17 cellular contexts compared by ENCODE assay signal in the genomic region with DNA sequence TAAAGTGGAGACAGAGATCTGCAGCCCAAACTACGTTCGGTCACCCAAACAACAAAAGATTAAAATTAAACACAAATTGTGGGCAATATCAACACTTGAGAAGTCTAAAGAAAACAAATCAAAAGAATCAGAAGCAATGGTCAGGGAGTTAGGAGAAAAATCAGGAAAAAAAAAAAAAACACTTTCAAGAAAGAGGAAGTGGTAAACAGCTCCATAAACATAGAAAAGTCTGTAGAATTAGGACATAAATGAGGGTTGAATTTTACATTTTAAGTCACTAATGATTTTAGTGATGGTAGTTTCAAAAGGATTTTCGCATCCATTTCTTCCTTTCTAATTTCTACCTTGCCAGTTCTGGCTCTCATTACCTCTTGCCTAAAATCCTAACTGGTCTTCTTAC. TPM values are rescaled to one million over a fixed set of nuclear protein-coding genes. Genes with fewer than 3 reads are reported as not detected.
A peak's percentile ranks its signal among the peaks of the same experiment; 100 is the strongest.
DNase-seq lines count a peak whose midpoint lies in the region; ATAC-seq and TF ChIP-seq lines count a peak whose summit lies in the region.
"Had no signal": no experiment of that assay in that cellular context is flagged by ENCODE, and none has a peak within 500 bp of the region (broad histone marks: within the 10 kb centered on the region; RNA-seq: fewer than 3 reads in every experiment).

No MANE protein-coding gene starts in this region.

- peaks cover 84% of the 10 kb centered on the region for H3K4me1 Mint-ChIP-seq in activated T-cell treated with anti-CD3 and anti-CD28 coated beads, Interleukin-2, amount 50 U/mL, for 72 hours (ENCODE audit: low read depth)
- H3K4me1 Mint-ChIP-seq in activated T-cell treated with anti-CD3 and anti-CD28 coated beads, Interleukin-2, amount 50 U/mL, for 4 hours (ENCODE audit: low read depth) = peaks cover 81% of the 10 kb centered on the region
- H3K4me1 Mint-ChIP-seq in activated CD8-positive, alpha-beta T cell treated with anti-CD3 and anti-CD28 coated beads for 36 hours (ENCODE audit: low read depth) = peaks cover 75% of the 10 kb centered on the region

- H3K36me3 ChIP-seq in IMR-90 (ENCODE audit: control insufficient read depth, insufficient read depth, low read length) (peaks cover 28% of the 10 kb centered on the region), spleen (peaks cover 0 to 58% (median 6%) of the 10 kb centered on the region in 6 donors)

- in situ Hi-C loops in IMR-90 (cut with MboI; ENCODE audit: low sequenced_read_pairs) = loop anchor here (25.0 kb wide), 1 partner anchor 1637 kb away; no protein-coding TSS in a partner anchor

- BruUV-seq in IMR-90 (replicated peaks; lab: Mats Ljungman, UMichigan) = no TSS peak

- no peak overlapping the region for H3K56ac ChIP-seq in IMR-90 (ENCODE audit: extremely low read depth, insufficient read depth, low read length)

- no CpG with 5 or more reads among the region's 3 CpGs for WGBS in IMR-90 (ENCODE audit: extremely low coverage in 2 of 2, insufficient read length in 1 of 2), 2 experiments
- 70 to 84% (median 82%) methylated on average over 3 of the region's 3 CpGs for WGBS in spleen, 5 donors

- DNase-seq in activated T-cell treated with anti-CD3 and anti-CD28 coated beads, Interleukin-2, amount 50 U/mL, for 72 hours = no peak
- no peak for DNase-seq in activated T-cell treated with anti-CD3 and anti-CD28 coated beads, Interleukin-2, amount 50 U/mL, for 4 hours
- DNase-seq in IMR-90 (no peak), spleen (no peak), NCI-H345 (lab: John Stamatoyannopoulos, UW) (no peak)
- DNase-seq in activated CD8-positive, alpha-beta T cell treated with anti-CD3 and anti-CD28 coated beads for 36 hours = no peak
- DNase-seq: activated CD4-positive, CD25-positive, alpha-beta regulatory T cell treated with anti-CD3 and anti-CD28 coated beads, Interleukin-2, amount 50 U/mL, for 72 hours; dermis blood vessel endothelial cell; DMS79; KG1; NCI-H446 treated with DMSO at 0.1 percent for 48 hours; right cardiac atrium; stimulated activated CD4-positive, alpha-beta T cell treated with anti-CD3 and anti-CD28 coated beads, Interleukin-2, amount 100 ng/mL, for 24 hours; tibial artery had no signal

- no peak for TF ChIP-seq CTCF in IMR-90 (conservative IDR thresholded peaks at IDR 0.05; ENCODE audit: low read depth, low read length)
- TF ChIP-seq CTCF in activated CD8-positive, alpha-beta T cell treated with anti-CD3 and anti-CD28 coated beads for 36 hours (IDR thresholded peaks at IDR 0.05) = no peak
- TF ChIP-seq CTCF in spleen (IDR thresholded peaks at IDR 0.05 in 8 of 11, conservative IDR thresholded peaks at IDR 0.05 in 3 of 11) = no peak

- no peak overlapping the region for H2AK9ac ChIP-seq in IMR-90 (replicated peaks; ENCODE audit: low read depth, low read length, poor library complexity)

- H2AFZ ChIP-seq in IMR-90 (replicated peaks; ENCODE audit: low read length, poor library complexity) = no peak overlapping the region

- intact Hi-C loops in IMR-90 (cut with micrococcal nuclease) (no loop called here), spleen (cut with DNase I; ENCODE audit: low total_unique reads) (no loop called here)
- intact Hi-C loops in activated CD8-positive, alpha-beta T cell treated with anti-CD3 and anti-CD28 coated beads for 36 hours (cut with micrococcal nuclease) = no loop called here

- H3K4me3 Mint-ChIP-seq in activated T-cell treated with anti-CD3 and anti-CD28 coated beads, Interleukin-2, amount 50 U/mL, for 72 hours = peak overlapping the region in 1 of 2 donors; percentile 24
- H3K4me3 Mint-ChIP-seq in activated T-cell treated with anti-CD3 and anti-CD28 coated beads, Interleukin-2, amount 50 U/mL, for 4 hours = no peak overlapping the region
- H3K4me3 Mint-ChIP-seq in activated CD8-positive, alpha-beta T cell treated with anti-CD3 and anti-CD28 coated beads for 36 hours = no peak overlapping the region

- H3K4me2 ChIP-seq in IMR-90 (ENCODE audit: low read depth, low read length) = no peak overlapping the region

- H3K27me3 ChIP-seq in IMR-90 (ENCODE audit: control insufficient read depth, insufficient read depth, low read length) (no peaks in the 10 kb centered on the region), spleen (replicated peaks in 1 of 7) (no peaks in the 10 kb centered on the region)
- H3K27me3 ChIP-seq: tibial artery had no signal

- no peak overlapping the region for H3K14ac ChIP-seq in IMR-90 (replicated peaks; ENCODE audit: low read depth, low read length)

- TF ChIP-seq POLR2A in IMR-90 (IDR thresholded peaks at IDR 0.05; ENCODE audit: low read depth, low read length) (no peak), spleen (IDR thresholded peaks at IDR 0.05) (no peak)

- peaks cover 5% of the 10 kb centered on the region; the same call in 1 of the 2 replicates for H3K9me1 ChIP-seq in IMR-90 (ENCODE audit: insufficient read depth, low read length)

- H3K9ac ChIP-seq in IMR-90 (ENCODE audit: low read depth, low read length) = no peak overlapping the region

- no peak overlapping the region for H4K8ac ChIP-seq in IMR-90 (ENCODE audit: low read depth in 2 of 2, low read length in 2 of 2)

- H2BK120ac ChIP-seq in IMR-90 (ENCODE audit: low read depth, low read length) = no peak overlapping the region

- H3K9me3 Mint-ChIP-seq in activated T-cell treated with anti-CD3 and anti-CD28 coated beads, Interleukin-2, amount 50 U/mL, for 72 hours = no peaks in the 10 kb centered on the region
- no peaks in the 10 kb centered on the region for H3K9me3 Mint-ChIP-seq in activated T-cell treated with anti-CD3 and anti-CD28 coated beads, Interleukin-2, amount 50 U/mL, for 4 hours
- no peaks in the 10 kb centered on the region for H3K9me3 Mint-ChIP-seq in activated CD8-positive, alpha-beta T cell treated with anti-CD3 and anti-CD28 coated beads for 36 hours

- no peaks in the 10 kb centered on the region for H3K9me3 ChIP-seq in IMR-90 (ENCODE audit: control insufficient read depth, insufficient read depth, low read length)
- H3K9me3 ChIP-seq in spleen = no peaks in the 10 kb centered on the region
- H3K9me3 ChIP-seq: HAP-1, tibial artery had no signal

- H3K4ac ChIP-seq in IMR-90 (ENCODE audit: low read depth, low read length) = no peak overlapping the region

- peaks cover 16 to 51% of the 10 kb centered on the region in 2 donors for H3K36me3 Mint-ChIP-seq in activated T-cell treated with anti-CD3 and anti-CD28 coated beads, Interleukin-2, amount 50 U/mL, for 72 hours (ENCODE audit: insufficient read depth in 2 of 2)
- peaks cover 40% of the 10 kb centered on the region for H3K36me3 Mint-ChIP-seq in activated T-cell treated with anti-CD3 and anti-CD28 coated beads, Interleukin-2, amount 50 U/mL, for 4 hours (ENCODE audit: insufficient read depth)
- H3K36me3 Mint-ChIP-seq in activated CD8-positive, alpha-beta T cell treated with anti-CD3 and anti-CD28 coated beads for 36 hours (ENCODE audit: low read depth) = peaks cover 73% of the 10 kb centered on the region

- H3K27ac Mint-ChIP-seq in activated T-cell treated with anti-CD3 and anti-CD28 coated beads, Interleukin-2, amount 50 U/mL, for 72 hours = peak overlapping the region; percentile 92
- peak overlapping the region; percentile 61 for H3K27ac Mint-ChIP-seq in activated CD8-positive, alpha-beta T cell treated with anti-CD3 and anti-CD28 coated beads for 36 hours

- H3K23ac ChIP-seq in IMR-90 (ENCODE audit: low read depth, low read length) = no peak overlapping the region

- CTCF ChIA-PET in IMR-90 (lab: Yijun Ruan, JAX) = interaction anchor here (0.6 to 0.7 kb wide), 3 partner anchors 9 to 1185 kb away, joined by 3 to 4 read pairs (median 4); no protein-coding TSS in a partner anchor
- CTCF ChIA-PET in activated CD8-positive, alpha-beta T cell treated with anti-CD3 and anti-CD28 coated beads for 36 hours (lab: Charles Lee) = interaction anchor here (1.1 to 2.3 kb wide), 7 partner anchors 9 to 117 kb away, joined by 3 to 8 read pairs (median 4); no protein-coding TSS in a partner anchor

- H4K5ac ChIP-seq in IMR-90 (ENCODE audit: low read depth, low read length) = no peak overlapping the region

- H3K27me3 Mint-ChIP-seq in activated T-cell treated with anti-CD3 and anti-CD28 coated beads, Interleukin-2, amount 50 U/mL, for 72 hours (ENCODE audit: low read depth) = no peaks in the 10 kb centered on the region
- no peaks in the 10 kb centered on the region for H3K27me3 Mint-ChIP-seq in activated T-cell treated with anti-CD3 and anti-CD28 coated beads, Interleukin-2, amount 50 U/mL, for 4 hours (ENCODE audit: low read depth)
- H3K27me3 Mint-ChIP-seq in activated CD8-positive, alpha-beta T cell treated with anti-CD3 and anti-CD28 coated beads for 36 hours = no peaks in the 10 kb centered on the region

- no peak overlapping the region for H3K4me3 ChIP-seq in IMR-90 (ENCODE audit: insufficient read depth, low read depth, low read length)
- H3K4me3 ChIP-seq in spleen = peak overlapping the region in 1 of 8 donors; percentile 23
- H3K4me3 ChIP-seq: HAP-1, tibial artery had no signal

- H3K27ac ChIP-seq in IMR-90 (ENCODE audit: insufficient read depth, low read length) (no peak overlapping the region; the same call in 1 of the 2 replicates), spleen (peak overlapping the region in 7 of 8 donors; percentile 10 to 79 (median 69))
- H3K27ac ChIP-seq: tibial artery had no signal

- no peak overlapping the region for H2BK15ac ChIP-seq in IMR-90 (ENCODE audit: low read depth, low read length)

- no peak overlapping the region for H2BK20ac ChIP-seq in IMR-90 (ENCODE audit: low read depth, low read length)

- no peak overlapping the region for H3K18ac ChIP-seq in IMR-90 (ENCODE audit: low read depth, low read length)

- H2AK5ac ChIP-seq in IMR-90 (ENCODE audit: low read depth, low read length) = no peak overlapping the region

- H4K91ac ChIP-seq in IMR-90 (ENCODE audit: insufficient read depth, low read depth, low read length) = no peak overlapping the region

- no peak for TF ChIP-seq RAD21 in IMR-90 (IDR thresholded peaks at IDR 0.05; ENCODE audit: low read length)

- ATAC-seq in activated T-cell treated with anti-CD3 and anti-CD28 coated beads, Interleukin-2, amount 50 U/mL, for 72 hours (replicated peaks in 1 of 2) = no peak
- ATAC-seq in activated T-cell treated with anti-CD3 and anti-CD28 coated beads, Interleukin-2, amount 50 U/mL, for 4 hours = no peak
- ATAC-seq in IMR-90 (ENCODE audit: low read depth) (no peak), HG03045 (IDR thresholded peaks at IDR 0.05; ENCODE audit: unreplicated experiment) (no peak), GM21447 (IDR thresholded peaks at IDR 0.05; ENCODE audit: unreplicated experiment) (no peak)
- no peak for ATAC-seq in activated CD8-positive, alpha-beta T cell treated with anti-CD3 and anti-CD28 coated beads for 36 hours
- ATAC-seq: right cardiac atrium had no signal

- peak overlapping the region; percentile 5 for H2BK5ac ChIP-seq in IMR-90 (ENCODE audit: low read depth, low read length, poor library complexity, severe bottlenecking)

- dilution Hi-C loops in IMR-90 (cut with HindIII; ENCODE audit: low sequenced_read_pairs, unreplicated experiment) = no loop called here

- POLR2A ChIA-PET in IMR-90 (lab: Charles Lee; ENCODE audit: unreplicated experiment) = interaction anchor here (0.6 kb wide), 1 partner anchor 9 kb away, joined by 3 read pairs; no protein-coding TSS in a partner anchor
- POLR2A ChIA-PET in activated CD8-positive, alpha-beta T cell treated with anti-CD3 and anti-CD28 coated beads for 36 hours (lab: Charles Lee) = interaction anchor here (1.2 to 4.3 kb wide), 2 partner anchors 9 to 20 kb away, joined by 3 to 28 read pairs; no protein-coding TSS in a partner anchor

- peaks cover 40% of the 10 kb centered on the region for H4K20me1 ChIP-seq in IMR-90 (ENCODE audit: insufficient read depth, low read length)

- H3K4me1 ChIP-seq in IMR-90 (ENCODE audit: control insufficient read depth, insufficient read depth, low read length) (peaks cover 9% of the 10 kb centered on the region), spleen (peaks cover 38 to 87% (median 53%) of the 10 kb centered on the region in 6 donors)

- peaks cover 7 to 44% of the 10 kb centered on the region in 2 experiments; a peak in 2 of 4 replicates for H3K79me1 ChIP-seq in IMR-90 (ENCODE audit: low read depth in 1 of 2, low read length in 2 of 2)

RNA-seq across cellular contexts. Expression of a gene that starts 10.1 kb away (rescaled TPM):
- 100 to 1,000 TPM in 1 of 2 donors, 10 to 100 TPM in 1; 88.7 to 116 TPM for total RNA-seq in activated T-cell treated with anti-CD3 and anti-CD28 coated beads, Interleukin-2, amount 50 U/mL, for 72 hours
- 100 to 1,000 TPM in 2 of 3 donors, 10 to 100 TPM in 1; 95.7 to 109 (median 101) TPM for total RNA-seq in activated T-cell treated with anti-CD3 and anti-CD28 coated beads, Interleukin-2, amount 50 U/mL, for 4 hours
- total RNA-seq in IMR-90 (2012; rRNA removed) (50.0 and 68.0 TPM in 2 replicates), spleen (10 to 100 TPM; 57.7 to 90.7 (median 72.6) TPM)
- polyA plus RNA-seq in IMR-90 (2012; rRNA removed) (44.9 and 57.0 TPM in 2 replicates), spleen (10 to 100 TPM; 27.6 to 40.0 (median 36.5) TPM)
- 14.3 and 27.2 TPM in 2 replicates for polyA plus RNA-seq in IMR-90 (2012; cell fraction: cytosol; rRNA removed)
- polyA plus RNA-seq in IMR-90 (2012; cell fraction: nucleus; rRNA removed; ENCODE audit: low replicate concordance) = 8.4 and 77.6 TPM in 2 replicates
- total RNA-seq in activated CD8-positive, alpha-beta T cell treated with anti-CD3 and anti-CD28 coated beads for 36 hours = 10 to 100 TPM; 77.5 to 87.5 TPM
